Comparison of ENCODE assay signal across 1 cellular context in the genomic region with DNA sequence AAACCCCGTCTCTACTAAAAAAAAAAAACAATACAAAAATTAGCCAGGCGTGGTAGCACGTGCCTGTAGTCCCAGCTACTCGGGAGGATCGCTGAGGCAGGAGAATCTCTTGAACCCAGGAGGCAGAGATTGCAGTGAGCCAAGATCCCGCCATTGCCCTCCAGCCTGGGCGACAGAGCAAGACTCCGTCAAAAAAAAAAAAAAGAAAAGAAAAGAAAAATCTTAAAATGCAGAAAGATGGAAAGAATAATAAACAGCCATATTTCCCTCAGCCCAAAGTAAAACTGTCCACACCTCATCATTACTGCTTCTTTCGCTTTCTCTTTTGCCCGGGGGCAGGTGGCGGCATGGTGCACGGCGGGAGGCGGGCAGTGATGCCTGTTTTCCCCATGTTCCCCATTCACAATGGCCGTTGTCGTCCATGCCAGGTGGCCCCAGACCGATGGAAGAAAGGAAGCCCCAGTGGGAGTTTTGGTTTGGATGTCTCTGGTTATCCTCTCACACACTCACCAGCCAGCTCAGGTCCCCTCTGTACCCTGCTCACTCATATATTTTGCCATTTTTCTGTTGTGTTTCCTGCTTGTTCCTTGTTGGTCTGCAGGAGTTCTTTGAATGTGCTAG.
TF ChIP-seq lines count a peak whose summit lies in the region.

No MANE protein-coding gene starts in this region.

TF ChIP-seq in WTC11, 78 proteins besides CTCF, POLR2A, EP300 and RAD21 (continued from another document):
- TF ChIP-seq, protein P1, sequence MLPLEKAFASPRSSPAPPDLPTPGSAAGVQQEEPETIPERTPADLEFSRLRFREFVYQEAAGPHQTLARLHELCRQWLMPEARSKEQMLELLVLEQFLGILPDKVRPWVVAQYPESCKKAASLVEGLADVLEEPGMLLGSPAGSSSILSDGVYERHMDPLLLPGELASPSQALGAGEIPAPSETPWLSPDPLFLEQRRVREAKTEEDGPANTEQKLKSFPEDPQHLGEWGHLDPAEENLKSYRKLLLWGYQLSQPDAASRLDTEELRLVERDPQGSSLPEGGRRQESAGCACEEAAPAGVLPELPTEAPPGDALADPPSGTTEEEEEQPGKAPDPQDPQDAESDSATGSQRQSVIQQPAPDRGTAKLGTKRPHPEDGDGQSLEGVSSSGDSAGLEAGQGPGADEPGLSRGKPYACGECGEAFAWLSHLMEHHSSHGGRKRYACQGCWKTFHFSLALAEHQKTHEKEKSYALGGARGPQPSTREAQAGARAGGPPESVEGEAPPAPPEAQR (CRISPR knock-in tag; IDR thresholded peaks at IDR 0.05), result no peak
- TF ChIP-seq JUN (CRISPR knock-in tag; IDR thresholded peaks at IDR 0.05) (no peak), SMAD3 (CRISPR knock-in tag; IDR thresholded peaks at IDR 0.05; ENCODE audit: borderline replicate concordance) (no peak), ESRRA (CRISPR knock-in tag; IDR thresholded peaks at IDR 0.05; ENCODE audit: borderline replicate concordance) (no peak), NFE2L1 (CRISPR knock-in tag; IDR thresholded peaks at IDR 0.05) (no peak)
- TF ChIP-seq, protein P2, sequence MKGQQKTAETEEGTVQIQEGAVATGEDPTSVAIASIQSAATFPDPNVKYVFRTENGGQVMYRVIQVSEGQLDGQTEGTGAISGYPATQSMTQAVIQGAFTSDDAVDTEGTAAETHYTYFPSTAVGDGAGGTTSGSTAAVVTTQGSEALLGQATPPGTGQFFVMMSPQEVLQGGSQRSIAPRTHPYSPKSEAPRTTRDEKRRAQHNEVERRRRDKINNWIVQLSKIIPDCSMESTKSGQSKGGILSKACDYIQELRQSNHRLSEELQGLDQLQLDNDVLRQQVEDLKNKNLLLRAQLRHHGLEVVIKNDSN (CRISPR knock-in tag; IDR thresholded peaks at IDR 0.05), result no peak
- TF ChIP-seq, protein P3, sequence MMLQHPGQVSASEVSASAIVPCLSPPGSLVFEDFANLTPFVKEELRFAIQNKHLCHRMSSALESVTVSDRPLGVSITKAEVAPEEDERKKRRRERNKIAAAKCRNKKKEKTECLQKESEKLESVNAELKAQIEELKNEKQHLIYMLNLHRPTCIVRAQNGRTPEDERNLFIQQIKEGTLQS (CRISPR knock-in tag; conservative IDR thresholded peaks at IDR 0.05), result no peak
TF ChIP-seq in WTC11: peak in this region for 0.
